1 cellular context compared by ENCODE assay signal in the genomic region with DNA sequence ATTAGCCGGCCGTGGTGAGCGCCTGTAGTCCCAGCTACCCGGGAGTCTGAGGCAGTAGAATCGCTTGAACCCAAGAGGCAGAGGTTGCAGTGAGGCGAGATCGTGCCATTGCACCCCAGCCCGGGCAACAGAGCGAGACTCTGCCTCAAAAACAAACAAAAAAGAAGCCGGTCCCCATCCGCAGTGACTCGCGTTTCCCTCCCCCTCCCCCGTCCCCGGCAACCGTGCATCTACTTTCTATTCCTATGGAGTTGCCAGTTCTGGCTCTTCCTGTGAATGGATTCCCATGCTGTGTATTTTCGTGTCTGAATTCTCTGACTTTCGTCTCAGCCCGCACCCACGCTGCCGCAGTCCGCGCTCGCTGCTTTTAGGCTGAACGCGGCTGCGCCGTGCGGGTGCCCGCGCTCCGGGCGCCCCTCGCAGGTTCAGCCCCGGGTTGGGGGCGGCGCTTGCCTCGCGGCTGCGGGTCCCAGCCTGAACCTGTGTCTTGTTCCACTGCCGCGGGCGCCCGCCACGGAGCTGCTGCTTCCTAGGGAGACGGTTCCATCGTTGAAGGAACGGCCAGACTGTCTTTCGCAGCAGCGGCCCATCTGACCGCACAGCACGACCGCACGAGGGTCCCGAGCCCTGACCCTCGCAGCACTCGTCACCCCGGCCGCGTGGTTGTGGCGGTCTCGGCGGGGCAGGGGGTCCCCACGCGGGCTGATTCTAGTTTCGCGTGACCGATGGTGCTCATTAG.
TF ChIP-seq lines count a peak whose summit lies in the region.

No MANE protein-coding gene starts in this region.

TF ChIP-seq in HepG2, 621 proteins besides CTCF, POLR2A, EP300 and RAD21 (continued from another document and continues in another):
- TF ChIP-seq, protein P1, sequence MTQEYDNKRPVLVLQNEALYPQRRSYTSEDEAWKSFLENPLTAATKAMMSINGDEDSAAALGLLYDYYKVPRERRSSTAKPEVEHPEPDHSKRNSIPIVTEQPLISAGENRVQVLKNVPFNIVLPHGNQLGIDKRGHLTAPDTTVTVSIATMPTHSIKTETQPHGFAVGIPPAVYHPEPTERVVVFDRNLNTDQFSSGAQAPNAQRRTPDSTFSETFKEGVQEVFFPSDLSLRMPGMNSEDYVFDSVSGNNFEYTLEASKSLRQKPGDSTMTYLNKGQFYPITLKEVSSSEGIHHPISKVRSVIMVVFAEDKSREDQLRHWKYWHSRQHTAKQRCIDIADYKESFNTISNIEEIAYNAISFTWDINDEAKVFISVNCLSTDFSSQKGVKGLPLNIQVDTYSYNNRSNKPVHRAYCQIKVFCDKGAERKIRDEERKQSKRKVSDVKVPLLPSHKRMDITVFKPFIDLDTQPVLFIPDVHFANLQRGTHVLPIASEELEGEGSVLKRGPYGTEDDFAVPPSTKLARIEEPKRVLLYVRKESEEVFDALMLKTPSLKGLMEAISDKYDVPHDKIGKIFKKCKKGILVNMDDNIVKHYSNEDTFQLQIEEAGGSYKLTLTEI (CRISPR knock-in tag; conservative IDR thresholded peaks at IDR 0.05) = no peak
- TF ChIP-seq ZNF574 (CRISPR knock-in tag; IDR thresholded peaks at IDR 0.05) (peak; percentile 89), PREB (CRISPR knock-in tag; IDR thresholded peaks at IDR 0.05) (0 out of 2 replicates have a peak, but pooled peaks have one; percentile 81), ZNF260 (CRISPR knock-in tag; IDR thresholded peaks at IDR 0.05; ENCODE audit: borderline replicate concordance, low read depth) (no peak), KLF11 (CRISPR knock-in tag; IDR thresholded peaks at IDR 0.05) (peak; percentile 64), PHF20 (CRISPR knock-in tag; IDR thresholded peaks at IDR 0.05) (no peak), ZNF264 (CRISPR knock-in tag; IDR thresholded peaks at IDR 0.05) (0 out of 2 replicates have a peak, but pooled peaks have one; percentile 18), USF2 (IDR thresholded peaks at IDR 0.05; ENCODE audit: low read depth, low read length) (no peak), USF2 (CRISPR knock-in tag; IDR thresholded peaks at IDR 0.05; ENCODE audit: borderline replicate concordance) (peak; percentile 51; the same call in 1 of the 2 replicates), SIX1 (CRISPR knock-in tag; IDR thresholded peaks at IDR 0.05; ENCODE audit: borderline replicate concordance) (peak; percentile 59; the same call in 1 of the 2 replicates), ZBTB33 (CRISPR knock-in tag; IDR thresholded peaks at IDR 0.05) (no peak; the same call in 1 of the 2 replicates), AGO2 (optimal IDR thresholded peaks at IDR 0.05; ENCODE audit: low read depth, low read length) (peak; percentile 87), MTA1 (CRISPR knock-in tag; IDR thresholded peaks at IDR 0.05; ENCODE audit: borderline replicate concordance) (peak; percentile 81; the same call in 1 of the 2 replicates), ZMYM2 (CRISPR knock-in tag; IDR thresholded peaks at IDR 0.05) (peak; percentile 58; the same call in 1 of the 2 replicates), ZMAT3 (CRISPR knock-in tag; conservative IDR thresholded peaks at IDR 0.05) (peak; percentile 74; the same call in 1 of the 2 replicates), TBX3 (IDR thresholded peaks at IDR 0.05; ENCODE audit: borderline replicate concordance) (no peak), HINFP (CRISPR knock-in tag; IDR thresholded peaks at IDR 0.05; ENCODE audit: low read depth) (0 out of 2 replicates have a peak, but pooled peaks have one; percentile 50), ZBTB34 (CRISPR knock-in tag; IDR thresholded peaks at IDR 0.05) (peak; percentile 89), ZNF766 (CRISPR knock-in tag; IDR thresholded peaks at IDR 0.05; ENCODE audit: borderline replicate concordance) (0 out of 2 replicates have a peak, but pooled peaks have one; percentile 61), ZNF563 (CRISPR knock-in tag; IDR thresholded peaks at IDR 0.05) (peak; percentile 14), ZKSCAN8 (CRISPR knock-in tag; IDR thresholded peaks at IDR 0.05; ENCODE audit: borderline replicate concordance) (no peak; the same call in 1 of the 2 replicates), MEIS2 (CRISPR knock-in tag; IDR thresholded peaks at IDR 0.05) (0 out of 2 replicates have a peak, but pooled peaks have one; percentile 29)
- TF ChIP-seq, protein P2, sequence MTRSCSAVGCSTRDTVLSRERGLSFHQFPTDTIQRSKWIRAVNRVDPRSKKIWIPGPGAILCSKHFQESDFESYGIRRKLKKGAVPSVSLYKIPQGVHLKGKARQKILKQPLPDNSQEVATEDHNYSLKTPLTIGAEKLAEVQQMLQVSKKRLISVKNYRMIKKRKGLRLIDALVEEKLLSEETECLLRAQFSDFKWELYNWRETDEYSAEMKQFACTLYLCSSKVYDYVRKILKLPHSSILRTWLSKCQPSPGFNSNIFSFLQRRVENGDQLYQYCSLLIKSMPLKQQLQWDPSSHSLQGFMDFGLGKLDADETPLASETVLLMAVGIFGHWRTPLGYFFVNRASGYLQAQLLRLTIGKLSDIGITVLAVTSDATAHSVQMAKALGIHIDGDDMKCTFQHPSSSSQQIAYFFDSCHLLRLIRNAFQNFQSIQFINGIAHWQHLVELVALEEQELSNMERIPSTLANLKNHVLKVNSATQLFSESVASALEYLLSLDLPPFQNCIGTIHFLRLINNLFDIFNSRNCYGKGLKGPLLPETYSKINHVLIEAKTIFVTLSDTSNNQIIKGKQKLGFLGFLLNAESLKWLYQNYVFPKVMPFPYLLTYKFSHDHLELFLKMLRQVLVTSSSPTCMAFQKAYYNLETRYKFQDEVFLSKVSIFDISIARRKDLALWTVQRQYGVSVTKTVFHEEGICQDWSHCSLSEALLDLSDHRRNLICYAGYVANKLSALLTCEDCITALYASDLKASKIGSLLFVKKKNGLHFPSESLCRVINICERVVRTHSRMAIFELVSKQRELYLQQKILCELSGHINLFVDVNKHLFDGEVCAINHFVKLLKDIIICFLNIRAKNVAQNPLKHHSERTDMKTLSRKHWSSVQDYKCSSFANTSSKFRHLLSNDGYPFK (CRISPR knock-in tag; IDR thresholded peaks at IDR 0.05; ENCODE audit: borderline replicate concordance) = peak; percentile 70; the same call in 1 of the 2 replicates
- TF ChIP-seq, protein P3, sequence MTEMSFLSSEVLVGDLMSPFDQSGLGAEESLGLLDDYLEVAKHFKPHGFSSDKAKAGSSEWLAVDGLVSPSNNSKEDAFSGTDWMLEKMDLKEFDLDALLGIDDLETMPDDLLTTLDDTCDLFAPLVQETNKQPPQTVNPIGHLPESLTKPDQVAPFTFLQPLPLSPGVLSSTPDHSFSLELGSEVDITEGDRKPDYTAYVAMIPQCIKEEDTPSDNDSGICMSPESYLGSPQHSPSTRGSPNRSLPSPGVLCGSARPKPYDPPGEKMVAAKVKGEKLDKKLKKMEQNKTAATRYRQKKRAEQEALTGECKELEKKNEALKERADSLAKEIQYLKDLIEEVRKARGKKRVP (CRISPR knock-in tag; IDR thresholded peaks at IDR 0.05) = peak in 1 of 2 experiments; percentile 17; a peak in 1 of 4 replicates
- TF ChIP-seq, protein P4, sequence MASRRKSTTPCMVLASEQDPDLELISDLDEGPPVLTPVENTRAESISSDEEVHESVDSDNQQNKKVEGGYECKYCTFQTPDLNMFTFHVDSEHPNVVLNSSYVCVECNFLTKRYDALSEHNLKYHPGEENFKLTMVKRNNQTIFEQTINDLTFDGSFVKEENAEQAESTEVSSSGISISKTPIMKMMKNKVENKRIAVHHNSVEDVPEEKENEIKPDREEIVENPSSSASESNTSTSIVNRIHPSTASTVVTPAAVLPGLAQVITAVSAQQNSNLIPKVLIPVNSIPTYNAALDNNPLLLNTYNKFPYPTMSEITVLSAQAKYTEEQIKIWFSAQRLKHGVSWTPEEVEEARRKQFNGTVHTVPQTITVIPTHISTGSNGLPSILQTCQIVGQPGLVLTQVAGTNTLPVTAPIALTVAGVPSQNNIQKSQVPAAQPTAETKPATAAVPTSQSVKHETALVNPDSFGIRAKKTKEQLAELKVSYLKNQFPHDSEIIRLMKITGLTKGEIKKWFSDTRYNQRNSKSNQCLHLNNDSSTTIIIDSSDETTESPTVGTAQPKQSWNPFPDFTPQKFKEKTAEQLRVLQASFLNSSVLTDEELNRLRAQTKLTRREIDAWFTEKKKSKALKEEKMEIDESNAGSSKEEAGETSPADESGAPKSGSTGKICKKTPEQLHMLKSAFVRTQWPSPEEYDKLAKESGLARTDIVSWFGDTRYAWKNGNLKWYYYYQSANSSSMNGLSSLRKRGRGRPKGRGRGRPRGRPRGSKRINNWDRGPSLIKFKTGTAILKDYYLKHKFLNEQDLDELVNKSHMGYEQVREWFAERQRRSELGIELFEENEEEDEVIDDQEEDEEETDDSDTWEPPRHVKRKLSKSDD (CRISPR knock-in tag; IDR thresholded peaks at IDR 0.05; ENCODE audit: low read depth) = peak; percentile 54; the same call in 1 of the 2 replicates
